In genomic region chr14:66677780-66678179, GRCh38 we compare ENCODE assay signal across 29 cellular contexts.
"Had no signal": no experiment of that assay in that cellular context is flagged by ENCODE, and none has a peak within 500 bp of the region (broad histone marks: within the 10 kb centered on the region; RNA-seq: fewer than 3 reads in every experiment).

No MANE protein-coding gene starts in this region.

- H3K27me3 ChIP-seq: neutrophil, pancreas, right atrium auricular region, right lobe of liver, sigmoid colon, suprapubic skin, testis, tibial artery, transverse colon, upper lobe of right lung, uterus had no signal

- H3K4me1 Mint-ChIP-seq: nephron progenitor cell; neural crest cell; stimulated activated effector memory CD8-positive, alpha-beta T cell treated with anti-CD3 and anti-CD28 coated beads, Interleukin-12 subunit alpha, Interleukin-12 subunit beta, amount 100 ng/mL, for 72 hours; stimulated activated naive CD8-positive, alpha-beta T cell treated with anti-CD3 and anti-CD28 coated beads, Interleukin-15, amount 100 ng/mL, for 72 hours had no signal

- H3K4me3 Mint-ChIP-seq: naive thymus-derived CD8-positive, alpha-beta T cell; natural killer cell treated with Interleukin-12 subunit alpha and Interleukin-12 subunit beta and Interleukin-15 and Interleukin-18, amount 100 ng/mL, for 72 hours; nephron progenitor cell; neural crest cell; stimulated activated effector memory CD8-positive, alpha-beta T cell treated with anti-CD3 and anti-CD28 coated beads, Interleukin-12 subunit alpha, Interleukin-12 subunit beta, amount 100 ng/mL, for 72 hours; stimulated activated naive CD8-positive, alpha-beta T cell treated with anti-CD3 and anti-CD28 coated beads, Interleukin-15, amount 100 ng/mL, for 72 hours; type B pancreatic cell had no signal

- H3K4me1 ChIP-seq: prostate gland, right atrium auricular region, right lobe of liver, sigmoid colon, suprapubic skin, testis, tibial artery, transverse colon, upper lobe of right lung, uterus had no signal

- ATAC-seq: naive thymus-derived CD8-positive, alpha-beta T cell; natural killer cell treated with Interleukin-12 subunit alpha and Interleukin-12 subunit beta and Interleukin-15 and Interleukin-18, amount 100 ng/mL, for 72 hours; pancreas; right lobe of liver; stimulated activated effector memory CD8-positive, alpha-beta T cell treated with anti-CD3 and anti-CD28 coated beads, Interleukin-12 subunit alpha, Interleukin-12 subunit beta, amount 100 ng/mL, for 72 hours; stimulated activated naive CD8-positive, alpha-beta T cell treated with anti-CD3 and anti-CD28 coated beads, Interleukin-15, amount 100 ng/mL, for 72 hours; stimulated activated naive CD8-positive, alpha-beta T cell treated with anti-CD3 and anti-CD28 coated beads, Interleukin-15, Interleukin-2, amounts not matched to agents 100 U/mL and 50 U/mL, for 24 hours; upper lobe of right lung had no signal

- H3K9me3 ChIP-seq: prostate gland, testis had no signal

- H3K4me3 ChIP-seq: pancreas, prostate gland, right atrium auricular region, right lobe of liver, sigmoid colon, suprapubic skin, testis, tibial artery, transverse colon, upper lobe of right lung, uterus had no signal

- H3K27ac ChIP-seq: neutrophil, pancreas, prostate gland, right atrium auricular region, right lobe of liver, sigmoid colon, suprapubic skin, testis, tibial artery, transverse colon, upper lobe of right lung, uterus had no signal

- H3K27ac Mint-ChIP-seq: naive thymus-derived CD8-positive, alpha-beta T cell; natural killer cell treated with Interleukin-12 subunit alpha and Interleukin-12 subunit beta and Interleukin-15 and Interleukin-18, amount 100 ng/mL, for 72 hours; nephron progenitor cell; stimulated activated effector memory CD8-positive, alpha-beta T cell treated with anti-CD3 and anti-CD28 coated beads, Interleukin-12 subunit alpha, Interleukin-12 subunit beta, amount 100 ng/mL, for 72 hours; stimulated activated naive CD8-positive, alpha-beta T cell treated with anti-CD3 and anti-CD28 coated beads, Interleukin-15, amount 100 ng/mL, for 72 hours; type B pancreatic cell had no signal

- H3K36me3 ChIP-seq: neutrophil, prostate gland, right atrium auricular region, sigmoid colon, suprapubic skin, upper lobe of right lung, uterus had no signal

- FAIRE-seq: small intestine had no signal

- DNase-seq: naive thymus-derived CD8-positive, alpha-beta T cell; nephron progenitor cell; nucleus accumbens; pancreas; retina; right lobe of liver; sigmoid colon; small intestine; stimulated activated CD4-positive, alpha-beta T cell treated with anti-CD3 and anti-CD28 coated beads, Interleukin-15, amount 100 ng/mL, for 24 hours; stimulated activated CD4-positive, alpha-beta T cell treated with anti-CD3 and anti-CD28 coated beads, Interleukin-2, amount 100 ng/mL, for 24 hours; stimulated activated CD4-positive, alpha-beta T cell treated with anti-CD3 and anti-CD28 coated beads, Interleukin-2, amount 100 ng/mL, for 48 hours; stimulated activated CD4-positive, alpha-beta T cell treated with anti-CD3 and anti-CD28 coated beads, Interleukin-4, amount 100 ng/mL, for 24 hours; stimulated activated naive CD4-positive, alpha-beta T cell; stimulated activated naive CD8-positive, alpha-beta T cell treated with anti-CD3 and anti-CD28 coated beads, Interleukin-15, amount 100 ng/mL, for 72 hours; stimulated activated naive CD8-positive, alpha-beta T cell treated with anti-CD3 and anti-CD28 coated beads, Interleukin-15, Interleukin-2, amounts not matched to agents 100 U/mL and 50 U/mL, for 24 hours; substantia nigra; testis; tibial artery; transverse colon; upper lobe of right lung; uterus had no signal

- H3K27me3 Mint-ChIP-seq: naive thymus-derived CD8-positive, alpha-beta T cell; natural killer cell treated with Interleukin-12 subunit alpha and Interleukin-12 subunit beta and Interleukin-15 and Interleukin-18, amount 100 ng/mL, for 72 hours; stimulated activated naive CD8-positive, alpha-beta T cell treated with anti-CD3 and anti-CD28 coated beads, Interleukin-15, amount 100 ng/mL, for 72 hours; type B pancreatic cell had no signal
